In genomic region chr5:154396128-154396527, GRCh38 we compare ENCODE assay signal across 17 cellular contexts. TPM values are rescaled to one million over a fixed set of nuclear protein-coding genes. Genes with fewer than 3 reads are reported as not detected.
A peak's percentile ranks its signal among the peaks of the same experiment; 100 is the strongest.
DNase-seq lines count a peak whose midpoint lies in the region; ATAC-seq and TF ChIP-seq lines count a peak whose summit lies in the region.
"Had no signal": no experiment of that assay in that cellular context is flagged by ENCODE, and none has a peak within 500 bp of the region (broad histone marks: within the 10 kb centered on the region; RNA-seq: fewer than 3 reads in every experiment).

No MANE protein-coding gene starts in this region.

- no peak overlapping the region for H2AFZ ChIP-seq in PC-9

- peaks cover 6% of the 10 kb centered on the region; the same call in 1 of the 2 replicates for H3K79me2 ChIP-seq in PC-9 (ENCODE audit: low read depth)

- TF ChIP-seq CTCF in MCF 10A (IDR thresholded peaks at IDR 0.05; ENCODE audit: unreplicated experiment) (no peak), breast epithelium (IDR thresholded peaks at IDR 0.05) (no peak), PC-9 (conservative IDR thresholded peaks at IDR 0.05) (no peak)

- CTCF ChIA-PET in MCF 10A (lab: Yijun Ruan, JAX): interaction anchor here (1.0 to 2.5 kb wide), 6 partner anchors 8 to 323 kb away, joined by 3 to 18 read pairs (median 6); no protein-coding TSS in a partner anchor
- CTCF ChIA-PET in PC-9 (lab: Charles Lee): no interaction called here

- H3K36me3 ChIP-seq in breast epithelium (no peaks in the 10 kb centered on the region), PC-9 (ENCODE audit: low read depth) (peaks cover 4% of the 10 kb centered on the region)

- no peaks in the 10 kb centered on the region for H3K27me3 Mint-ChIP-seq in MCF 10A (ENCODE audit: insufficient read depth, unreplicated experiment)
- H3K27me3 Mint-ChIP-seq in effector memory CD8-positive, alpha-beta T cell: no peaks in the 10 kb centered on the region

- H3K27me3 ChIP-seq in breast epithelium (no peaks in the 10 kb centered on the region), PC-9 (ENCODE audit: insufficient read depth, low read depth) (no peaks in the 10 kb centered on the region)

- H3F3A ChIP-seq in PC-9 (ENCODE audit: insufficient read depth, low read depth): peaks cover 32% of the 10 kb centered on the region; the same call in 1 of the 2 replicates

- no peaks in the 10 kb centered on the region for H3K9me3 Mint-ChIP-seq in MCF 10A (ENCODE audit: unreplicated experiment)
- no peaks in the 10 kb centered on the region for H3K9me3 Mint-ChIP-seq in effector memory CD8-positive, alpha-beta T cell

- H3K9me2 ChIP-seq in PC-9 (ENCODE audit: insufficient read depth): no peaks in the 10 kb centered on the region

- H3K4me3 ChIP-seq in breast epithelium: no peak overlapping the region
- H3K4me3 ChIP-seq in PC-9: no peak overlapping the region
- H3K4me3 ChIP-seq: SK-N-MC had no signal

- no peaks in the 10 kb centered on the region for H3K9me3 ChIP-seq in breast epithelium
- H3K9me3 ChIP-seq in PC-9 (ENCODE audit: insufficient read depth, low read depth): no peaks in the 10 kb centered on the region

- no peak overlapping the region for H3K27ac Mint-ChIP-seq in MCF 10A (ENCODE audit: low read depth, unreplicated experiment)
- H3K27ac Mint-ChIP-seq in effector memory CD8-positive, alpha-beta T cell: peak overlapping the region; percentile 47 to 89

- DNase-seq in MCF 10A (ENCODE audit: unreplicated experiment): no peak
- DNase-seq in breast epithelium (ENCODE audit: low spot score in 2 of 2): no peak
- DNase-seq in PC-9: no peak
- no peak for DNase-seq in effector memory CD8-positive, alpha-beta T cell
- DNase-seq in medulla oblongata (ENCODE audit: extremely low spot score): no peak
- DNase-seq in NCI-H2196 treated with DMSO at 0.1 percent for 48 hours (lab: John Stamatoyannopoulos, UW; ENCODE audit: unreplicated experiment): no peak
- DNase-seq in NCI-H526 treated with DMSO at 0.1 percent for 48 hours (lab: John Stamatoyannopoulos, UW): no peak
- DNase-seq: ACHN, DND-41, Kasumi-1, NCI-H1694, NCI-H2029 treated with DMSO at 0.1 percent for 48 hours, SHP77 treated with DMSO at 0.1 percent for 48 hours had no signal

- H4K20me1 ChIP-seq in PC-9 (ENCODE audit: insufficient read depth): no peaks in the 10 kb centered on the region

- H3K4me3 Mint-ChIP-seq in MCF 10A (ENCODE audit: unreplicated experiment): peak overlapping the region; percentile 37
- H3K4me3 Mint-ChIP-seq in effector memory CD8-positive, alpha-beta T cell: no peak overlapping the region

- BruUV-seq in MCF 10A (replicated peaks; lab: Mats Ljungman, UMichigan): no TSS peak
- BruUV-seq in PC-9 (replicated peaks; lab: Mats Ljungman, UMichigan): no TSS peak

- H3K4me2 ChIP-seq in PC-9: peak overlapping the region; percentile 14

- intact Hi-C loops in MCF 10A (cut with micrococcal nuclease) (no loop called here), breast epithelium (cut with DNase I; ENCODE audit: low total_unique reads) (loop anchor here (10.0 kb wide), 1 partner anchor 201 kb away; the partner anchor contains the start of gene GALNT10), PC-9 (cut with micrococcal nuclease; ENCODE audit: unreplicated experiment) (no loop called here)

- H3K27ac ChIP-seq in breast epithelium (no peak overlapping the region), PC-9 (peak overlapping the region; percentile 39; the same call in 1 of the 2 replicates)
- H3K27ac ChIP-seq: 22Rv1, HL-60, SK-N-MC had no signal

- POLR2A ChIA-PET in MCF 10A (lab: Yijun Ruan, JAX) (interaction anchor here (0.8 to 3.7 kb wide), 7 partner anchors 24 to 205 kb away, joined by 3 to 22 read pairs (median 14); partner anchors contain the start of gene GALNT10), PC-9 (lab: Charles Lee; ENCODE audit: unreplicated experiment) (interaction anchor here (0.6 kb wide), 1 partner anchor 60 kb away, joined by 3 read pairs; no protein-coding TSS in a partner anchor)

- ATAC-seq in effector memory CD8-positive, alpha-beta T cell (replicated peaks): no peak
- ATAC-seq: Panc1 had no signal

- H3K36me3 Mint-ChIP-seq in MCF 10A (ENCODE audit: insufficient read depth, unreplicated experiment): peaks cover 18% of the 10 kb centered on the region
- peaks cover 35% of the 10 kb centered on the region for H3K36me3 Mint-ChIP-seq in effector memory CD8-positive, alpha-beta T cell (ENCODE audit: insufficient read depth)

- H3K4me1 Mint-ChIP-seq in MCF 10A (ENCODE audit: insufficient read depth, unreplicated experiment): peaks cover 34% of the 10 kb centered on the region
- peaks cover 17 to 18% of the 10 kb centered on the region in 2 donors for H3K4me1 Mint-ChIP-seq in effector memory CD8-positive, alpha-beta T cell (ENCODE audit: low read depth in 2 of 2)

- no peaks in the 10 kb centered on the region for H3K4me1 ChIP-seq in breast epithelium
- peaks cover 34% of the 10 kb centered on the region for H3K4me1 ChIP-seq in PC-9 (replicated peaks; ENCODE audit: insufficient read depth)

- no peak for TF ChIP-seq POLR2A in breast epithelium (IDR thresholded peaks at IDR 0.05)

RNA-seq across cellular contexts. Expression of gene SAP30L, which starts 49.7 kb away (rescaled TPM):
- total RNA-seq in MCF 10A (2022) (45.9 and 50.5 TPM in 2 replicates), breast epithelium (10 to 100 TPM; 29.7 to 54.4 (median 43.7) TPM), PC-9 (2021) (42.8 and 53.0 TPM in 2 replicates)
